8 cellular contexts compared by ENCODE assay signal in the genomic region with DNA sequence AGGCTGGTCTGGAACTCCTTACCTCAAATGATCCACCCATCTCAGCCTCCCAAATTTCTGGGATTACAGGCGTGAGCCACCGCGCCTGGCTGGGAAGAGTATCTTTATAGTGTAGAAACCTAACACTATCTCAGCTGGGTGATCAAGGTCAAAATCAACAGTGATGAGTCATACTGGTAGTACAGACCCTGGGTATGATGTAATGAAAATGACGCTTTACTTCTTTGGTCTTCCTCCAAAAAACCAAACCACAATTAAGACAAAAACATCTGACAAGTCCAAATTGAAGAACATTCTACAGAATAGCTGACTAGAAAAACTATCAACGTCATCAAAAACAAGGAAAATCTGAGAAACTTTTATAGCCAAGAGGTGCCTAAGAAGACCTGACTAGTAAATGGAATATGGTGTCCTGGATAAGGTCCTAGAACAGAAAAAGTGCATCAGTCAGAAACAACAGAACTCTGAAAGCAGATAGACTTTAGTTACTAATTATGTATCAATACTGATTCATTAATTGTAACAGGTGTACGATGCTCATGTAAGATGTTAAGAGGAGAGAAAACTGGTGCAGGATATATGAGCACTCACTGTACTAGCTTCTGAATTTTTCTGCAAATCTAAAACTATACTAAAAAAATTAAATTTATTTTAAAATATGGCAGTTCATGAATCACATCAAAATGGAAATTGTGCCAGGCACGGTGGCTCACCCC. TPM values are rescaled to one million over a fixed set of nuclear protein-coding genes. Genes with fewer than 3 reads are reported as not detected.
DNase-seq lines count a peak whose midpoint lies in the region; ATAC-seq and TF ChIP-seq lines count a peak whose summit lies in the region.

No MANE protein-coding gene starts in this region.

- intact Hi-C loops in testis (cut with DNase I; ENCODE audit: low total_unique reads), result no loop called here
- intact Hi-C loops in tibial artery (cut with DNase I; ENCODE audit: low total_unique reads), result no loop called here

- H3K27ac Mint-ChIP-seq in HFFc6, result no peak overlapping the region
- peak overlapping the region; percentile 86 for H3K27ac Mint-ChIP-seq in T-helper 17 cell

- WGBS in testis, 2 donors, result 77 to 80% methylated on average over 7 of the region's 7 CpGs

- H3K27me3 Mint-ChIP-seq in HFFc6 (ENCODE audit: insufficient read depth) (peaks cover 22% of the 10 kb centered on the region), T-helper 17 cell (no peaks in the 10 kb centered on the region)

- TF ChIP-seq POLR2A in testis (IDR thresholded peaks at IDR 0.05), result no peak

- H3K27me3 ChIP-seq in testis, result no peaks in the 10 kb centered on the region
- no peaks in the 10 kb centered on the region for H3K27me3 ChIP-seq in tibial artery

- H3K36me3 ChIP-seq in testis (ENCODE audit: low read depth, missing control alignments) (no peaks in the 10 kb centered on the region), tibial artery (no peaks in the 10 kb centered on the region)

- no peak overlapping the region for H3K4me3 Mint-ChIP-seq in HFFc6
- no peak overlapping the region for H3K4me3 Mint-ChIP-seq in T-helper 17 cell

- no peak overlapping the region for H3K27ac ChIP-seq in testis
- H3K27ac ChIP-seq in tibial artery, result no peak overlapping the region

- no peaks in the 10 kb centered on the region for H3K9me3 ChIP-seq in T-helper 17 cell (ENCODE audit: control insufficient read depth, low read length, poor library complexity, severe bottlenecking)
- no peaks in the 10 kb centered on the region for H3K9me3 ChIP-seq in testis
- no peaks in the 10 kb centered on the region for H3K9me3 ChIP-seq in tibial artery

- DNase-seq in ELR (ENCODE audit: low read depth) (peak; percentile 61), HFFc6 (peak; percentile 39), T-helper 17 cell (no peak), glomerular visceral epithelial cell (ENCODE audit: extremely low spot score) (peak; percentile 42), testis (no peak), NCI-H146 treated with DMSO at 0.1 percent for 48 hours (lab: John Stamatoyannopoulos, UW; ENCODE audit: unreplicated experiment) (no peak), tibial artery (no peak), UCSD-AML1 (lab: John Stamatoyannopoulos, UW; ENCODE audit: unreplicated experiment) (no peak)

- H3K36me3 Mint-ChIP-seq in HFFc6 (ENCODE audit: low read depth) (no peaks in the 10 kb centered on the region), T-helper 17 cell (ENCODE audit: low read depth) (no peaks in the 10 kb centered on the region)

- peak; percentile 94 for ATAC-seq in T-helper 17 cell

- no peaks in the 10 kb centered on the region for H3K4me1 ChIP-seq in testis
- H3K4me1 ChIP-seq in tibial artery, result no peaks in the 10 kb centered on the region

- TF ChIP-seq CTCF in HFFc6 (IDR thresholded peaks at IDR 0.05) (no peak), testis (IDR thresholded peaks at IDR 0.05) (no peak), tibial artery (IDR thresholded peaks at IDR 0.05) (no peak)

- H3K4me3 ChIP-seq in testis (no peak overlapping the region), tibial artery (no peak overlapping the region)

- H3K9me3 Mint-ChIP-seq in HFFc6, result no peaks in the 10 kb centered on the region

- H3K4me1 Mint-ChIP-seq in HFFc6 (ENCODE audit: low read depth) (peaks cover 15% of the 10 kb centered on the region), T-helper 17 cell (peaks cover 24% of the 10 kb centered on the region)

RNA-seq across cellular contexts. Expression of gene PDCL3, which starts 25.4 kb away (rescaled TPM):
- total RNA-seq in HFFc6 (2021; fragmentation: NEBNext Ultra II Directional; extraction: Animal tissue kit (Norgen Biotek cat#: 25700)), result 10 to 100 TPM; 26.1 to 30.3 (median 29.1) TPM
- total RNA-seq in T-helper 17 cell (10 to 100 TPM; 24.6 to 25.7 TPM), testis (10 to 100 TPM; 26.4 to 35.4 TPM)
- polyA plus RNA-seq in testis (ENCODE audit: insufficient read depth, low read depth, low replicate concordance), result 33.3 TPM

Comparison
In these comparisons a context has a peak if more than half of its experiments do, and no peak if none do; other contexts are left out.
1. DNase-seq: peak in ELR (single experiment), HFFc6 (single experiment) and glomerular visceral epithelial cell (single experiment); none in T-helper 17 cell (0 of 3), testis (single experiment), NCI-H146 treated with DMSO at 0.1 percent for 48 hours (single experiment), tibial artery (0 of 2) and UCSD-AML1 (single experiment).